Comparison of ENCODE assay signal across 8 cellular contexts in genomic region chr12:53222170-53223005, GRCh38. TPM values are rescaled to one million over a fixed set of nuclear protein-coding genes. Genes with fewer than 3 reads are reported as not detected.
A peak's percentile ranks its signal among the peaks of the same experiment; 100 is the strongest.
DNase-seq lines count a peak whose midpoint lies in the region; ATAC-seq and TF ChIP-seq lines count a peak whose summit lies in the region.

No MANE protein-coding gene starts in this region.

- intact Hi-C loops in heart left ventricle (cut with DNase I): loop anchor here in 2 of 10 donors (2.0 to 5.0 kb wide), 2 partner anchors 28 to 45 kb away; partner anchors contain the start of gene ESPL1 (in 1 of the 2)
- intact Hi-C loops in left cardiac atrium (cut with DNase I): loop anchor here in 1 of 2 donors (5.0 kb wide), 1 partner anchor 45 kb away; the partner anchor contains the start of gene ESPL1
- intact Hi-C loops in aorta (cut with DNase I): loop anchor here in 1 of 2 donors (5.0 kb wide), 1 partner anchor 45 kb away; the partner anchor contains the start of gene ESPL1

- peak overlapping the region; percentile 82 to 87 (median 84) for H3K4me3 Mint-ChIP-seq in brain
- H3K4me3 Mint-ChIP-seq in mesothelial cell of epicardium: peak overlapping the region; percentile 53

- H3K36me3 Mint-ChIP-seq in brain (no peaks in the 10 kb centered on the region), mesothelial cell of epicardium (peaks cover 4% of the 10 kb centered on the region)

- no peaks in the 10 kb centered on the region for H3K9me3 Mint-ChIP-seq in brain
- no peaks in the 10 kb centered on the region for H3K9me3 Mint-ChIP-seq in mesothelial cell of epicardium

- no peak for DNase-seq in heart left ventricle
- no peak for DNase-seq in left cardiac atrium
- no peak for DNase-seq in mesothelial cell of epicardium (ENCODE audit: low spot score in 2 of 2, unreplicated experiment in 2 of 2)
- peak; percentile 21 to 52 for DNase-seq in aorta
- DNase-seq in NCI-H187 (lab: John Stamatoyannopoulos, UW): no peak
- DNase-seq in RKO (ENCODE audit: low spot score): no peak
- no peak for DNase-seq in stimulated activated CD4-positive, alpha-beta T cell treated with anti-CD3 and anti-CD28 coated beads, Interleukin-4, amount 100 ng/mL, for 24 hours

- peaks cover 24% of the 10 kb centered on the region for H3K27me3 Mint-ChIP-seq in brain
- no peaks in the 10 kb centered on the region for H3K27me3 Mint-ChIP-seq in mesothelial cell of epicardium (ENCODE audit: low read depth)

- no peak for TF ChIP-seq POLR2A in heart left ventricle (IDR thresholded peaks at IDR 0.05)

- H3K4me1 ChIP-seq in heart left ventricle (peaks cover 6 to 67% (median 44%) of the 10 kb centered on the region in 12 donors), aorta (ENCODE audit: control insufficient read depth in 1 of 2, insufficient read depth in 2 of 2, low read length in 2 of 2) (no peaks in the 10 kb centered on the region)

- WGBS in heart left ventricle, 4 donors: 47 to 60% (median 54%) methylated on average over 5 of the region's 5 CpGs
- WGBS in aorta, 2 donors: 33 to 34% methylated on average over 5 of the region's 5 CpGs

- ATAC-seq in heart left ventricle (no peak), left cardiac atrium (no peak), aorta (ENCODE audit: low FRiP score) (no peak)

- H3K27me3 ChIP-seq in heart left ventricle (no peaks in the 10 kb centered on the region), aorta (ENCODE audit: control insufficient read depth in 1 of 2, insufficient read depth in 2 of 2, low read length in 1 of 2) (no peaks in the 10 kb centered on the region)

- peak overlapping the region; percentile 96 to 100 (median 100) for H3K27ac ChIP-seq in heart left ventricle
- H3K27ac ChIP-seq in aorta (ENCODE audit: low read depth in 1 of 2, low read length in 2 of 2): peak overlapping the region; percentile 49 to 90

- no peak for TF ChIP-seq CTCF in heart left ventricle (IDR thresholded peaks at IDR 0.05)
- TF ChIP-seq CTCF in brain (conservative IDR thresholded peaks at IDR 0.05): no peak
- TF ChIP-seq CTCF in mesothelial cell of epicardium (IDR thresholded peaks at IDR 0.05; ENCODE audit: unreplicated experiment): no peak

- H3K9me3 ChIP-seq in heart left ventricle: no peaks in the 10 kb centered on the region
- no peaks in the 10 kb centered on the region for H3K9me3 ChIP-seq in aorta (ENCODE audit: control insufficient read depth, low read length)

- peaks cover 69% of the 10 kb centered on the region for H3K4me1 Mint-ChIP-seq in brain
- peaks cover 66% of the 10 kb centered on the region for H3K4me1 Mint-ChIP-seq in mesothelial cell of epicardium

- H3K36me3 ChIP-seq in heart left ventricle: peaks cover 0 to 4% (median 0%) of the 10 kb centered on the region in 9 donors
- peaks cover 0 to 2% of the 10 kb centered on the region in 2 donors for H3K36me3 ChIP-seq in aorta (ENCODE audit: control insufficient read depth in 1 of 2, insufficient read depth in 2 of 2, low read length in 1 of 2)

- H3K27ac Mint-ChIP-seq in brain (peak overlapping the region; percentile 93 to 94 (median 94)), mesothelial cell of epicardium (peak overlapping the region; percentile 96)

- H3K4me3 ChIP-seq in heart left ventricle: peak overlapping the region; percentile 51 to 95 (median 74)
- peak overlapping the region in 1 of 2 donors; percentile 57 for H3K4me3 ChIP-seq in aorta (ENCODE audit: low read length in 2 of 2)

RNA-seq across cellular contexts. Expression of gene RARG, which starts 9.6 kb away (rescaled TPM):
- total RNA-seq in heart left ventricle (10 to 100 TPM in 7 of 9 donors, 1 to 10 TPM in 2; 6.4 to 22.5 (median 16.0) TPM), left cardiac atrium (10 to 100 TPM; 13.5 to 24.1 TPM), mesothelial cell of epicardium (66.6 to 72.2 TPM (median 71.6 TPM) in 3 replicates), aorta (10 to 100 TPM; 32.7 to 63.9 TPM)
- polyA plus RNA-seq in heart left ventricle (10 to 100 TPM in 1 of 2 donors, 1 to 10 TPM in 1; 7.4 to 10.2 TPM), brain (ENCODE audit: insufficient read depth, low read depth, low replicate concordance) (4.1 TPM), aorta (10 to 100 TPM; 14.5 to 35.6 TPM)

RNA-seq across cellular contexts. Expression of gene ITGB7, which starts 15.3 kb away (rescaled TPM):
- total RNA-seq in heart left ventricle: 10 to 100 TPM in 1 of 9 donors, 1 to 10 TPM in 5, under 1 TPM in 3; 0.12 to 11.6 (median 1.4) TPM
- under 1 TPM; 0.50 to 0.75 TPM for polyA plus RNA-seq in heart left ventricle
- 1 to 10 TPM in 1 of 2 donors, under 1 TPM in 1; 0.81 to 2.1 TPM for total RNA-seq in left cardiac atrium
- 0.39 TPM for polyA plus RNA-seq in brain (ENCODE audit: insufficient read depth, low read depth, low replicate concordance)
- total RNA-seq in mesothelial cell of epicardium: 3.2 to 4.9 TPM (median 4.6 TPM) in 3 replicates
- 1 to 10 TPM; 3.2 to 5.8 TPM for total RNA-seq in aorta
- polyA plus RNA-seq in aorta: 1 to 10 TPM; 1.4 to 4.9 TPM

RNA-seq across cellular contexts. Expression of gene CSAD, which starts 41.7 kb away (rescaled TPM):
- total RNA-seq in heart left ventricle (10 to 100 TPM in 4 of 9 donors, 1 to 10 TPM in 5; 4.3 to 14.8 (median 8.2) TPM), left cardiac atrium (10 to 100 TPM; 16.8 to 19.7 TPM), mesothelial cell of epicardium (120 to 129 TPM (median 125 TPM) in 3 replicates), aorta (10 to 100 TPM; 52.7 to 74.4 TPM)
- polyA plus RNA-seq in heart left ventricle (10 to 100 TPM in 1 of 2 donors, 1 to 10 TPM in 1; 4.6 to 26.5 TPM), brain (ENCODE audit: insufficient read depth, low read depth, low replicate concordance) (2.6 TPM), aorta (100 to 1,000 TPM in 1 of 2 donors, 1 to 10 TPM in 1; 5.0 to 118 TPM)

RNA-seq across cellular contexts. Expression of gene ZNF740, which starts 41.9 kb away (rescaled TPM):
- total RNA-seq in heart left ventricle (10 to 100 TPM in 7 of 9 donors, 1 to 10 TPM in 2; 4.8 to 27.4 (median 18.7) TPM), left cardiac atrium (10 to 100 TPM; 19.0 to 20.0 TPM), mesothelial cell of epicardium (96.5 to 105 TPM (median 97.5 TPM) in 3 replicates), aorta (10 to 100 TPM; 34.0 to 46.3 TPM)
- polyA plus RNA-seq in heart left ventricle (1 to 10 TPM; 6.1 to 6.7 TPM), brain (ENCODE audit: insufficient read depth, low read depth, low replicate concordance) (11.0 TPM), aorta (10 to 100 TPM in 1 of 2 donors, 1 to 10 TPM in 1; 4.1 to 15.7 TPM)

RNA-seq across cellular contexts. Expression of gene ESPL1, which starts 45.7 kb away (rescaled TPM):
- total RNA-seq in heart left ventricle: 1 to 10 TPM in 2 of 9 donors, under 1 TPM in 7; 0.06 to 6.1 (median 0.43) TPM
- under 1 TPM; 0.15 to 0.18 TPM for polyA plus RNA-seq in heart left ventricle
- total RNA-seq in left cardiac atrium: 1 to 10 TPM in 1 of 2 donors, under 1 TPM in 1; 0.58 to 1.3 TPM
- polyA plus RNA-seq in brain (ENCODE audit: insufficient read depth, low read depth, low replicate concordance): 11.8 TPM
- 15.7 to 20.8 TPM (median 15.9 TPM) in 3 replicates for total RNA-seq in mesothelial cell of epicardium
- 1 to 10 TPM in 1 of 2 donors, under 1 TPM in 1; 0.49 to 2.8 TPM for total RNA-seq in aorta
- polyA plus RNA-seq in aorta: 1 to 10 TPM in 1 of 2 donors, under 1 TPM in 1; 0.38 to 2.5 TPM

Comparison
In these comparisons a context has a peak if more than half of its experiments do, and no peak if none do; other contexts are left out.
1. DNase-seq: peak in aorta (2 of 2); none in heart left ventricle (0 of 5), left cardiac atrium (single experiment), mesothelial cell of epicardium (0 of 2), NCI-H187 (0 of 2), RKO (single experiment) and stimulated activated CD4-positive, alpha-beta T cell treated with anti-CD3 and anti-CD28 coated beads, Interleukin-4, amount 100 ng/mL, for 24 hours (single experiment).